ENCODE assay signal across 17 cellular contexts in genomic region chr3:24258260-24258659, GRCh38.
"Had no signal": no experiment of that assay in that cellular context is flagged by ENCODE, and none has a peak within 500 bp of the region (broad histone marks: within the 10 kb centered on the region; RNA-seq: fewer than 3 reads in every experiment).

No MANE protein-coding gene starts in this region.

- H3K9me3 ChIP-seq: colonic mucosa, heart right ventricle, lower lobe of right lung had no signal

- DNase-seq: activated CD4-positive, alpha-beta T cell treated with anti-CD3 and anti-CD28 coated beads for 1 hour; activated CD4-positive, alpha-beta T cell treated with anti-CD3 and anti-CD28 coated beads, Interleukin-2, amount 50 U/mL, for 1 hour; activated CD8-positive, alpha-beta T cell treated with anti-CD3 and anti-CD28 coated beads, Interleukin-2, amount 10 ng/mL, durations not matched to agents 7 days and 5 days; activated gamma-delta T cell treated with Interleukin-2 at 50 U/mL for 16 hours; central memory CD4-positive, alpha-beta T cell; colonic mucosa; heart right ventricle; islet precursor cell; left cardiac atrium; lower lobe of right lung; naive thymus-derived CD8-positive, alpha-beta T cell; stimulated activated CD4-positive, alpha-beta T cell treated with anti-CD3 and anti-CD28 coated beads, Interleukin-1b, Interleukin-23, amount 100 ng/mL, for 48 hours; stimulated activated naive B cell treated with anti-CD40 and anti-IgM and Interleukin-4, amounts not matched to agents 10 μg/mL and 1 μg/mL and 100 μg/mL, for 72 hours; T-helper 9 cell had no signal

- H3K36me3 ChIP-seq: colonic mucosa, heart right ventricle, lower lobe of right lung, neural progenitor cell had no signal

- H3K27me3 ChIP-seq: colonic mucosa, heart right ventricle, neural progenitor cell had no signal

- H3K4me3 ChIP-seq: colonic mucosa, heart right ventricle, lower lobe of right lung, neural progenitor cell, skin epidermis had no signal

- H3K27ac ChIP-seq: colonic mucosa, epithelial cell of prostate, lower lobe of right lung, neural progenitor cell had no signal

- H3K4me1 ChIP-seq: colonic mucosa, lower lobe of right lung had no signal

- ATAC-seq: activated CD8-positive, alpha-beta T cell treated with anti-CD3 and anti-CD28 coated beads, Interleukin-2, amount 10 ng/mL, durations not matched to agents 7 days and 5 days; left cardiac atrium; lower lobe of right lung; naive thymus-derived CD8-positive, alpha-beta T cell; stimulated activated naive B cell treated with anti-CD40 and anti-IgM and Interleukin-4, amounts not matched to agents 10 μg/mL and 1 μg/mL and 100 μg/mL, for 72 hours had no signal
